Comparison of ENCODE assay signal across 24 cellular contexts in the genomic region with DNA sequence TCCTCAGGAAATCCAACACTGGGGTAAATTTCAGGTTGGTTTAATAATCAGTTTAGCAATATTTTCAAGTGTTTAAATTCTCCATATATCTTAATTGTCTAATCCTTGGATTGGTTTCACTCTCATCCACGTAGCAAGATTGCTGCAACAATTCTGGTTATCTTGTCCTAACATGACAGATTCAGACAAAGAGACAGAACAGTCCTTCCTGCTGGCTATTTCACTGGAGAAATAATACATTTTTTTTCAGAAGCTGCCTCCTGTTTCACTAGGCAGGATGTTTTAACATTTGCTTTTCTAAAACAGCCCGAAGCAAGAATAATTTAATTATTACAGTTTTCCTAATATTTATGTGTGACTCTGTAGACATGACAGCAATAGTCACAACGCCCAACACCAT.
"Had no signal": no experiment of that assay in that cellular context is flagged by ENCODE, and none has a peak within 500 bp of the region (broad histone marks: within the 10 kb centered on the region; RNA-seq: fewer than 3 reads in every experiment).

No MANE protein-coding gene starts in this region.

- H3K4me1 Mint-ChIP-seq: memory B cell; naive thymus-derived CD4-positive, alpha-beta T cell; stimulated activated memory B cell treated with anti-CD40 and anti-IgM and Interleukin-4, amounts not matched to agents 10 μg/mL and 1 μg/mL and 100 μg/mL, for 72 hours; stimulated activated naive CD8-positive, alpha-beta T cell treated with anti-CD3 and anti-CD28 coated beads, Interleukin-15, amount 100 ng/mL, for 72 hours had no signal

- H3K27me3 Mint-ChIP-seq: memory B cell; naive thymus-derived CD4-positive, alpha-beta T cell; natural killer cell treated with Interleukin-12 subunit alpha and Interleukin-12 subunit beta and Interleukin-15 and Interleukin-18, amount 100 ng/mL, for 72 hours; progenitor cell of endocrine pancreas; stimulated activated memory B cell treated with anti-CD40 and anti-IgM and Interleukin-4, amounts not matched to agents 10 μg/mL and 1 μg/mL and 100 μg/mL, for 72 hours; stimulated activated naive CD8-positive, alpha-beta T cell treated with anti-CD3 and anti-CD28 coated beads, Interleukin-15, amount 100 ng/mL, for 72 hours; type B pancreatic cell had no signal

- H3K9me3 Mint-ChIP-seq: memory B cell; stimulated activated memory B cell treated with anti-CD40 and anti-IgM and Interleukin-4, amounts not matched to agents 10 μg/mL and 1 μg/mL and 100 μg/mL, for 72 hours; stimulated activated naive CD8-positive, alpha-beta T cell treated with anti-CD3 and anti-CD28 coated beads, Interleukin-15, amount 100 ng/mL, for 72 hours; type B pancreatic cell had no signal

- H3K27me3 ChIP-seq: ovary, right atrium auricular region, right lobe of liver, tibial nerve, uterus had no signal

- H3K4me3 Mint-ChIP-seq: memory B cell; naive thymus-derived CD4-positive, alpha-beta T cell; natural killer cell treated with Interleukin-12 subunit alpha and Interleukin-12 subunit beta and Interleukin-15 and Interleukin-18, amount 100 ng/mL, for 72 hours; stimulated activated memory B cell treated with anti-CD40 and anti-IgM and Interleukin-4, amounts not matched to agents 10 μg/mL and 1 μg/mL and 100 μg/mL, for 72 hours; stimulated activated naive CD8-positive, alpha-beta T cell treated with anti-CD3 and anti-CD28 coated beads, Interleukin-15, amount 100 ng/mL, for 72 hours; type B pancreatic cell had no signal

- H3K4me2 ChIP-seq: smooth muscle cell had no signal

- H3K36me3 Mint-ChIP-seq: memory B cell; natural killer cell treated with Interleukin-12 subunit alpha and Interleukin-12 subunit beta and Interleukin-15 and Interleukin-18, amount 100 ng/mL, for 72 hours; stimulated activated memory B cell treated with anti-CD40 and anti-IgM and Interleukin-4, amounts not matched to agents 10 μg/mL and 1 μg/mL and 100 μg/mL, for 72 hours; type B pancreatic cell had no signal

- H3K36me3 ChIP-seq: left ventricle myocardium inferior, ovary, right atrium auricular region, right lobe of liver, tibial nerve, uterus had no signal

- H3K9me3 ChIP-seq: ovary, right atrium auricular region, right lobe of liver, tibial nerve, uterus had no signal

- H3K27ac Mint-ChIP-seq: memory B cell; naive thymus-derived CD4-positive, alpha-beta T cell; natural killer cell treated with Interleukin-12 subunit alpha and Interleukin-12 subunit beta and Interleukin-15 and Interleukin-18, amount 100 ng/mL, for 72 hours; progenitor cell of endocrine pancreas; stimulated activated memory B cell treated with anti-CD40 and anti-IgM and Interleukin-4, amounts not matched to agents 10 μg/mL and 1 μg/mL and 100 μg/mL, for 72 hours; stimulated activated naive CD8-positive, alpha-beta T cell treated with anti-CD3 and anti-CD28 coated beads, Interleukin-15, amount 100 ng/mL, for 72 hours; type B pancreatic cell had no signal

- H3K27ac ChIP-seq: left ventricle myocardium inferior, ovary, right atrium auricular region, right lobe of liver, tibial nerve, uterus had no signal

- ATAC-seq: mucosa of descending colon; naive thymus-derived CD4-positive, alpha-beta T cell; natural killer cell treated with Interleukin-12 subunit alpha and Interleukin-12 subunit beta and Interleukin-15 and Interleukin-18, amount 100 ng/mL, for 72 hours; right lobe of liver; stimulated activated memory B cell treated with anti-CD40 and anti-IgM and Interleukin-4, amounts not matched to agents 10 μg/mL and 1 μg/mL and 100 μg/mL, for 72 hours; stimulated activated naive CD8-positive, alpha-beta T cell treated with anti-CD3 and anti-CD28 coated beads, Interleukin-15, amount 100 ng/mL, for 72 hours had no signal

- H3K4me1 ChIP-seq: left ventricle myocardium inferior, right atrium auricular region, right lobe of liver, tibial nerve, uterus had no signal

- H3K4me3 ChIP-seq: left ventricle myocardium inferior, lung, mucosa of descending colon, ovary, right atrium auricular region, right lobe of liver, smooth muscle cell, tibial nerve, uterus had no signal

- DNase-seq: islet precursor cell; left ventricle myocardium inferior; midbrain; mucosa of descending colon; naive thymus-derived CD4-positive, alpha-beta T cell; ovary; right lobe of liver; stimulated activated CD4-positive, alpha-beta T cell treated with anti-CD3 and anti-CD28 coated beads, Interleukin-1b, Interleukin-23, amount 100 ng/mL, for 48 hours; stimulated activated CD4-positive, alpha-beta T cell treated with anti-CD3 and anti-CD28 coated beads, Interleukin-2, amount 100 ng/mL, for 48 hours; stimulated activated CD4-positive, alpha-beta T cell treated with anti-CD3 and anti-CD28 coated beads, Interleukin-4, amount 100 ng/mL, for 4 hours; stimulated activated CD8-positive, alpha-beta memory T cell treated with anti-CD3 and anti-CD28 coated beads, Interleukin-4, amount 100 ng/mL, for 48 hours; stimulated activated naive CD4-positive, alpha-beta T cell treated with Interleukin-2 at 50 U/mL for 16 hours; stimulated activated naive CD8-positive, alpha-beta T cell treated with anti-CD3 and anti-CD28 coated beads, Interleukin-15, amount 100 ng/mL, for 72 hours; substantia nigra; uterus had no signal
